ENCODE assay signal across 20 cellular contexts in the genomic region with DNA sequence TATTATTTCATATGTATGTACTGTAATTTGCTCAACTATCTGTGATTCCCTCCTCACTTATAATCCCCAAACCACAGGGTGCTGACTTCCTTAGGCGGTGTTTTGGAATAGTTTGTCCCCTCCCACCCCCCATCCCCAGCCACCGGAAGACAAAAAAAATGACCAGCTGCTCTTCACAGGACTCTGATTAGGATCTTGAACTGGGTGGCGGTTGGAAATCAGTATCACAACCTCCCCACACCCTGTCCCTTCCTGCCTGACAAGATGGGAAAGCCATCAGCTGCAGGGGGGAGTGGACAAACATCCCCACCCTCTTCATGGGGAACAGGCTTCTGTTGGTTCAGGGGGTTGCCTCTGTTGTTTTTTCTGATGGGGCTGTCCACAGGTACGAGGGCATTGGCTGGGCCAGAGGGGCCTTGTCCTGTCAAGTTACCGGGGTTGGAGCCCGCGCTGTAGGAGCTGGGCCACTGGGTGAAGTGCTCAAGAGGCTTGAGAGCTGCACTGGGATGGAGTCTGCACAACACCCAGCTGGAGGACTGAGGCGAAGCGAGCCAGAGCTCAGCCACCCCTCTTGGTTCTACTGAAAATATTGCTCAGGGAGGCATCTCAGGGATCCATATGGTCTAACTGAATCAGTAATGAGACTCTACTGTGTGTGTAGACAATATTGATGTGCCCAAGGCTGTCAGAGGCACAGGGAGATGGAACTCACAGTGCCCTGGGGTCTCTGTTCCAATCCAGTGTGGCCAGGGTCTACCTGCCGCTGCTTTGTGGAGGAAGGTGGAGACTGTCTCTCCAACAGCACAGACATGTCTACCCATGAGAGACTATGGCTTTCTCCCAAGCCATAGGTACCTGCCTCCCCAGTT. TPM values are rescaled to one million over a fixed set of nuclear protein-coding genes. Genes with fewer than 3 reads are reported as not detected.
DNase-seq lines count a peak whose midpoint lies in the region; TF ChIP-seq lines count a peak whose summit lies in the region.
"Had no signal": no experiment of that assay in that cellular context is flagged by ENCODE, and none has a peak within 500 bp of the region (broad histone marks: within the 10 kb centered on the region; RNA-seq: fewer than 3 reads in every experiment).

No MANE protein-coding gene starts in this region.

- intact Hi-C loops in sigmoid colon (cut with DNase I) = no loop called here

- DNase-seq in GF-D8 (lab: John Stamatoyannopoulos, UW) = peak; percentile 72
- DNase-seq in NCI-H748 (lab: John Stamatoyannopoulos, UW; ENCODE audit: unreplicated experiment) = peak; percentile 71
- peak; percentile 58 for DNase-seq in sigmoid colon
- no peak for DNase-seq in NCI-H2196 (lab: John Stamatoyannopoulos, UW; ENCODE audit: unreplicated experiment)
- no peak for DNase-seq in dedifferentiated amniotic fluid mesenchymal stem cell (ENCODE audit: extremely low spot score)
- DNase-seq in activated CD4-positive, alpha-beta T cell treated with anti-CD3 and anti-CD28 coated beads, Interleukin-2, amount 50 U/mL, for 4 hours = no peak
- DNase-seq in D341Med (ENCODE audit: low spot score) = no peak
- DNase-seq: activated CD8-positive, alpha-beta memory T cell treated with anti-CD3 and anti-CD28 coated beads, Interleukin-2, amount 50 U/mL, for 48 hours; activated gamma-delta T cell; AML-193; foreskin fibroblast; NCI-H510A treated with DMSO at 0.1 percent for 48 hours; stimulated activated naive CD4-positive, alpha-beta T cell treated with Interleukin-2 at 50 U/mL for 16 hours; T-helper 1 cell; WERI-Rb-1 had no signal

- TF ChIP-seq CTCF in sigmoid colon (IDR thresholded peaks at IDR 0.05) = no peak

- peaks cover 0 to 47% (median 31%) of the 10 kb centered on the region in 4 donors for H3K4me1 ChIP-seq in sigmoid colon
- H3K4me1 ChIP-seq: adrenal gland, HAP-1 had no signal

- H3K9me3 ChIP-seq in sigmoid colon = no peaks in the 10 kb centered on the region
- H3K9me3 ChIP-seq: adrenal gland, HAP-1 had no signal

- H3K4me3 ChIP-seq in sigmoid colon = no peak overlapping the region
- H3K4me3 ChIP-seq: adrenal gland, cardiac muscle cell, HAP-1, skin epidermis had no signal

- WGBS in sigmoid colon, 2 donors = 88 to 89% methylated on average over 10 of the region's 10 CpGs

- TF ChIP-seq EP300 in sigmoid colon (IDR thresholded peaks at IDR 0.05) = no peak

- no peaks in the 10 kb centered on the region for H3K36me3 ChIP-seq in sigmoid colon
- H3K36me3 ChIP-seq: adrenal gland, cardiac muscle cell, HAP-1, WERI-Rb-1 had no signal

- TF ChIP-seq POLR2A in sigmoid colon (IDR thresholded peaks at IDR 0.05) = no peak

- H3K27me3 ChIP-seq in sigmoid colon = no peaks in the 10 kb centered on the region
- H3K27me3 ChIP-seq: adrenal gland, cardiac muscle cell had no signal

- H3K27ac ChIP-seq in cingulate gyrus (ENCODE audit: low read depth, low read length) (peak overlapping the region; percentile 87), sigmoid colon (no peak overlapping the region)
- H3K27ac ChIP-seq: adrenal gland, cardiac muscle cell, WERI-Rb-1 had no signal

RNA-seq across cellular contexts. Expression of a gene that starts 28.2 kb away (rescaled TPM):
- total RNA-seq in sigmoid colon = 10 to 100 TPM; 17.1 to 44.9 (median 20.9) TPM
- polyA plus RNA-seq in sigmoid colon = 1 to 10 TPM; 1.8 to 8.2 (median 3.0) TPM

Comparison
In these comparisons a context has a peak if more than half of its experiments do, and no peak if none do; other contexts are left out.
1. DNase-seq: peak in GF-D8 (single experiment), NCI-H748 (single experiment) and sigmoid colon (single experiment); none in NCI-H2196 (single experiment), dedifferentiated amniotic fluid mesenchymal stem cell (single experiment), activated CD4-positive, alpha-beta T cell treated with anti-CD3 and anti-CD28 coated beads, Interleukin-2, amount 50 U/mL, for 4 hours (0 of 2) and D341Med (single experiment).